8 cellular contexts compared by ENCODE assay signal in the genomic region with DNA sequence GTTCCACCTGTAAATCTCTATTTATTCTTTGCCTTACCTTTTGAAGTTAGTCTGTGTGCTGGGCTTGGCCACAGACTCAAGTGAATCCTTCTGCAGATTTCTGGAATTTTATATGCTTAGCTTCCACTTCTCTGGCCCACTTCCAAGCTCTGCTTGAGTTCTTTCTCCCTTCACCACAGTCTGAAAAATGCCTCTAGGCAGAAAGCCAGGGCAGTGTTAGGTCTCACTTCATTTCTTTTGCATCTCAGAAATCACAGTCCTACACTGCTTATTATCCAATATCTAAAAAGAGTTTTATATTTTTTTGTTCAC. TPM values are rescaled to one million over a fixed set of nuclear protein-coding genes. Genes with fewer than 3 reads are reported as not detected.
A peak's percentile ranks its signal among the peaks of the same experiment; 100 is the strongest.
DNase-seq lines count a peak whose midpoint lies in the region; ATAC-seq and TF ChIP-seq lines count a peak whose summit lies in the region.

No MANE protein-coding gene starts in this region.

- H3K36me3 Mint-ChIP-seq in natural killer cell, result no peaks in the 10 kb centered on the region
- peaks cover 24% of the 10 kb centered on the region for H3K36me3 Mint-ChIP-seq in natural killer cell treated with Interleukin-12 subunit alpha and Interleukin-12 subunit beta and Interleukin-15 and Interleukin-18, amount 100 ng/mL, for 72 hours

- H3K4me3 ChIP-seq in astrocyte of the spinal cord (ENCODE audit: low read depth, low read length), result no peak overlapping the region

- no peak overlapping the region for H3K4me3 Mint-ChIP-seq in natural killer cell
- H3K4me3 Mint-ChIP-seq in natural killer cell treated with Interleukin-12 subunit alpha and Interleukin-12 subunit beta and Interleukin-15 and Interleukin-18, amount 100 ng/mL, for 72 hours, result no peak overlapping the region

- H3K27ac Mint-ChIP-seq in natural killer cell, result peak overlapping the region; percentile 15 to 49
- peak overlapping the region in 1 of 2 donors; percentile 29 for H3K27ac Mint-ChIP-seq in natural killer cell treated with Interleukin-12 subunit alpha and Interleukin-12 subunit beta and Interleukin-15 and Interleukin-18, amount 100 ng/mL, for 72 hours

- TF ChIP-seq CTCF in natural killer cell (IDR thresholded peaks at IDR 0.05) (no peak), astrocyte of the spinal cord (IDR thresholded peaks at IDR 0.05; ENCODE audit: low read depth, low read length) (no peak)

- in situ Hi-C loops in astrocyte of the spinal cord (cut with HindIII; ENCODE audit: low sequenced_read_pairs), result no loop called here

- DNase-seq in natural killer cell, result no peak
- DNase-seq in natural killer cell treated with Interleukin-12 subunit alpha and Interleukin-12 subunit beta and Interleukin-15 and Interleukin-18, amount 100 ng/mL, for 72 hours (ENCODE audit: low spot score), result no peak
- peak; percentile 95 for DNase-seq in astrocyte of the spinal cord (ENCODE audit: low read depth, low spot score)
- DNase-seq in left lobe of liver (ENCODE audit: low spot score), result no peak
- DNase-seq in stimulated activated naive CD4-positive, alpha-beta T cell treated with Interleukin-2 at 50 U/mL for 16 hours (lab: John Stamatoyannopoulos, UW), result no peak
- DNase-seq in stimulated activated CD4-positive, alpha-beta T cell treated with anti-CD3 and anti-CD28 coated beads, Interleukin-2, amount 100 ng/mL, for 24 hours, result no peak

- H3K9me3 Mint-ChIP-seq in natural killer cell, result peaks cover 0 to 2% of the 10 kb centered on the region in 2 donors
- H3K9me3 Mint-ChIP-seq in natural killer cell treated with Interleukin-12 subunit alpha and Interleukin-12 subunit beta and Interleukin-15 and Interleukin-18, amount 100 ng/mL, for 72 hours, result peaks cover 2% of the 10 kb centered on the region

- no peak for ATAC-seq in natural killer cell
- ATAC-seq in natural killer cell treated with Interleukin-12 subunit alpha and Interleukin-12 subunit beta and Interleukin-15 and Interleukin-18, amount 100 ng/mL, for 72 hours, result no peak
- ATAC-seq in left lobe of liver, result peak; percentile 34
- ATAC-seq in HG02642 (IDR thresholded peaks at IDR 0.05; ENCODE audit: poor library complexity, unreplicated experiment), result no peak
- no peak for ATAC-seq in HG02938 (IDR thresholded peaks at IDR 0.05; ENCODE audit: unreplicated experiment)

- intact Hi-C loops in natural killer cell (cut with micrococcal nuclease), result no loop called here

- H3K27me3 Mint-ChIP-seq in natural killer cell (ENCODE audit: low read depth in 2 of 2), result no peaks in the 10 kb centered on the region
- no peaks in the 10 kb centered on the region for H3K27me3 Mint-ChIP-seq in natural killer cell treated with Interleukin-12 subunit alpha and Interleukin-12 subunit beta and Interleukin-15 and Interleukin-18, amount 100 ng/mL, for 72 hours

- H3K4me1 Mint-ChIP-seq in natural killer cell, result peaks cover 41 to 65% of the 10 kb centered on the region in 2 donors
- peaks cover 30 to 48% of the 10 kb centered on the region in 2 donors for H3K4me1 Mint-ChIP-seq in natural killer cell treated with Interleukin-12 subunit alpha and Interleukin-12 subunit beta and Interleukin-15 and Interleukin-18, amount 100 ng/mL, for 72 hours (ENCODE audit: low read depth in 2 of 2)

RNA-seq across cellular contexts. Expression of gene INKA2, which starts 48.9 kb away (rescaled TPM):
- total RNA-seq in natural killer cell, result 1 to 10 TPM in 2 of 3 donors, under 1 TPM in 1; 0.48 to 2.6 (median 1.4) TPM
- under 1 TPM in 1 of 2 donors, not detected in 1; 0.45 TPM for total RNA-seq in natural killer cell treated with Interleukin-12 subunit alpha and Interleukin-12 subunit beta and Interleukin-15 and Interleukin-18, amount 100 ng/mL, for 72 hours
- 1.1 TPM for total RNA-seq in left lobe of liver
